ENCODE assay signal across 8 cellular contexts in the genomic region with DNA sequence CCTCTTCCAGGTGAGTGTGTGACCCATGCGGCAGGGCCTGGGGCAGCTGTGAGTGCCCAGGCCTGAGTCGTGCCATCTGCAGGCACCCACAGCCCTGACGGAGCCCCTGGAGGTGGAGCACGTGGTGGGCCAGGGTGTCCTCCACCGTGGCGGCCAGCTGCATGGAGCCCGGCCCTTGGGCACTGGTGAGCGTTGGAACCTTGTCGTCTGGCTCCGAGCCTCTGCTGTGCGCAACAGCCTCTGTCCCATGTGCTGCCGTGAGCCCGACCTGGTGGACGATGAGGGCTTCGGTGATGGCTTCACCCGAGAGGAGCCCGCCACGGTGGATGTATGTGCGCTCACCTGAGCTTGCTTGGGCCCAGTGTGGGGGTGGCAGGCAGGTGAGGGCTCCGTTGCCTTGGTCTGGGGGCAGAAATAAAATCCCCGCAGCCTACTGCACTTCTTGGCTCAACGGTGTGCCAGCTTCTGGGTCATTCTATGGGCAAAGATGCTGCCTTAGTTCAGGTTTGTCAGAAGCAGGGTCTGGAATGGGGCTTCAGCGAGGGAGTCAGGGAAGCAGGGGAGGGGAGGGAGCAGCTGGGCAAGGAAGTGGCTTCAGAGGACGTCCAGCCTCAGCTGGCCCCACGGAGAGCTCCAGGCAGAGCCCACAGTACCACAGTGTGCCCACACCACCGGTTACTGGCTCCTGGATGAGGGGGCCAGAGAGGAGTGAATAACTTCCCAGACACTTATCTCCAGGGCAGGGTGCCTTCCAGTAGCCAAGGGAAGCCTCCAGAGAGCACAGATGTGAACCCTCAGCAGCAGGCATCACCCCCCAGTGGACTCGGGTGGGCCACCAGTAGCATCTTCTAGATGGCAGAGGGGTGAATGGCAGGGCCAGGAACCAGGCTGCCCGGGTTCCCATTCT. TPM values are rescaled to one million over a fixed set of nuclear protein-coding genes. Genes with fewer than 3 reads are reported as not detected.
DNase-seq lines count a peak whose midpoint lies in the region; TF ChIP-seq lines count a peak whose summit lies in the region.

No MANE protein-coding gene starts in this region.

- no peaks in the 10 kb centered on the region for H3K9me3 Mint-ChIP-seq in Caco-2 (ENCODE audit: unreplicated experiment)
- H3K9me3 Mint-ChIP-seq in endothelial cell (ENCODE audit: unreplicated experiment) = no peaks in the 10 kb centered on the region

- H3F3A ChIP-seq in PC-9 (ENCODE audit: insufficient read depth, low read depth) = peaks cover 7% of the 10 kb centered on the region; the same call in 1 of the 2 replicates

- DNase-seq in Caco-2 (no peak), PC-9 (no peak), endothelial cell (ENCODE audit: low spot score) (no peak), NCI-H2227 treated with DMSO at 0.1 percent for 48 hours (lab: John Stamatoyannopoulos, UW) (no peak), NCI-H524 treated with DMSO at 0.1 percent for 48 hours (lab: John Stamatoyannopoulos, UW) (no peak), head of caudate nucleus (no peak), NCI-H2171 treated with DMSO at 0.1 percent for 48 hours (lab: John Stamatoyannopoulos, UW) (no peak)

- H4K20me1 ChIP-seq in PC-9 (ENCODE audit: insufficient read depth) = no peaks in the 10 kb centered on the region

- H3K36me3 Mint-ChIP-seq in Caco-2 (ENCODE audit: insufficient read depth, unreplicated experiment) = peaks cover 48% of the 10 kb centered on the region
- H3K36me3 Mint-ChIP-seq in endothelial cell (ENCODE audit: low read depth, unreplicated experiment) = peaks cover 2% of the 10 kb centered on the region

- no peaks in the 10 kb centered on the region for H3K9me2 ChIP-seq in PC-9 (ENCODE audit: insufficient read depth)

- CTCF ChIA-PET in Caco-2 (lab: Charles Lee) = interaction anchor here (1.0 kb wide), 1 partner anchor 13 kb away, joined by 3 read pairs; the partner anchor contains the start of gene ABCB9
- CTCF ChIA-PET in PC-9 (lab: Charles Lee) = no interaction called here

- H3K4me1 Mint-ChIP-seq in Caco-2 (ENCODE audit: low read depth, unreplicated experiment) (peaks cover 6% of the 10 kb centered on the region), endothelial cell (ENCODE audit: unreplicated experiment) (peaks cover 34% of the 10 kb centered on the region)

- POLR2A ChIA-PET in Caco-2 (lab: Charles Lee) (interaction anchor here (0.7 kb wide), 1 partner anchor 13 kb away, joined by 3 read pairs; the partner anchor contains the start of gene ABCB9), PC-9 (lab: Charles Lee; ENCODE audit: unreplicated experiment) (interaction anchor here (0.6 to 0.7 kb wide), 2 partner anchors 175 to 253 kb away, joined by 3 to 4 read pairs; no protein-coding TSS in a partner anchor)

- no peak for TF ChIP-seq CTCF in Caco-2 (IDR thresholded peaks at IDR 0.05; ENCODE audit: insufficient read depth in 1 of 2, low read depth in 1 of 2, low read length in 1 of 2, severe bottlenecking in 1 of 2, unreplicated experiment in 1 of 2)
- no peak for TF ChIP-seq CTCF in PC-9 (conservative IDR thresholded peaks at IDR 0.05)
- TF ChIP-seq CTCF in endothelial cell (IDR thresholded peaks at IDR 0.05; ENCODE audit: unreplicated experiment) = no peak
- no peak for TF ChIP-seq CTCF in neutrophil (IDR thresholded peaks at IDR 0.05)

- H3K9me3 ChIP-seq in Caco-2 (no peaks in the 10 kb centered on the region), PC-9 (ENCODE audit: insufficient read depth, low read depth) (no peaks in the 10 kb centered on the region), neutrophil (no peaks in the 10 kb centered on the region)

- H3K4me3 ChIP-seq in Caco-2 (ENCODE audit: low read depth, low read length) (peak overlapping the region; percentile 86), PC-9 (peak overlapping the region; percentile 69; the same call in 1 of the 2 replicates), neutrophil (ENCODE audit: low read depth in 1 of 2, low read length in 1 of 2) (peak overlapping the region; percentile 80 to 95)

- no peak overlapping the region for H3K27ac ChIP-seq in PC-9
- peak overlapping the region; percentile 88 for H3K27ac ChIP-seq in neutrophil

- H3K4me2 ChIP-seq in PC-9 = peak overlapping the region; percentile 77

- no peaks in the 10 kb centered on the region for H3K27me3 Mint-ChIP-seq in Caco-2 (ENCODE audit: insufficient read depth, unreplicated experiment)
- H3K27me3 Mint-ChIP-seq in endothelial cell (ENCODE audit: unreplicated experiment) = peaks cover 8% of the 10 kb centered on the region

- H3K79me2 ChIP-seq in PC-9 (ENCODE audit: low read depth) = peaks cover 36% of the 10 kb centered on the region

- H3K27me3 ChIP-seq in Caco-2 (replicated peaks; ENCODE audit: control insufficient read depth, insufficient read depth, low read length) (no peaks in the 10 kb centered on the region), PC-9 (ENCODE audit: insufficient read depth, low read depth) (no peaks in the 10 kb centered on the region), neutrophil (no peaks in the 10 kb centered on the region)

- no peak overlapping the region for H2AFZ ChIP-seq in PC-9

- H3K36me3 ChIP-seq in Caco-2 (ENCODE audit: control insufficient read depth, insufficient read depth, low read length) = no peaks in the 10 kb centered on the region
- H3K36me3 ChIP-seq in PC-9 (ENCODE audit: low read depth) = no peaks in the 10 kb centered on the region
- peaks cover 38% of the 10 kb centered on the region for H3K36me3 ChIP-seq in neutrophil

- H3K4me3 Mint-ChIP-seq in Caco-2 (ENCODE audit: unreplicated experiment) (peak overlapping the region; percentile 89), endothelial cell (ENCODE audit: unreplicated experiment) (peak overlapping the region; percentile 74)

- H3K4me1 ChIP-seq in Caco-2 (peaks cover 12% of the 10 kb centered on the region; the same call in 1 of the 2 replicates), PC-9 (replicated peaks; ENCODE audit: insufficient read depth) (peaks cover 16% of the 10 kb centered on the region; the same call in 1 of the 2 replicates), neutrophil (ENCODE audit: control insufficient read depth in 1 of 2, insufficient read depth in 1 of 2, low read depth in 1 of 2, low read length in 1 of 2) (peaks cover 54 to 66% of the 10 kb centered on the region in 2 experiments)

- intact Hi-C loops in Caco-2 (cut with micrococcal nuclease; ENCODE audit: unreplicated experiment) = no loop called here
- intact Hi-C loops in PC-9 (cut with micrococcal nuclease; ENCODE audit: unreplicated experiment) = loop anchor here (10.0 kb wide), 1 partner anchor 626 kb away; the partner anchor contains the start of gene DDX55
- intact Hi-C loops in head of caudate nucleus (cut with DNase I) = no loop called here

- BruUV-seq in Caco-2 (replicated peaks; lab: Mats Ljungman, UMichigan) = no TSS peak
- BruUV-seq in PC-9 (replicated peaks; lab: Mats Ljungman, UMichigan) = no TSS peak

- H3K27ac Mint-ChIP-seq in Caco-2 (ENCODE audit: unreplicated experiment) (peak overlapping the region; percentile 86), endothelial cell (ENCODE audit: unreplicated experiment) (peak overlapping the region; percentile 24)

RNA-seq across cellular contexts. Expression of gene ARL6IP4, which starts 1.2 kb away (rescaled TPM):
- total RNA-seq in Caco-2 (2022) (99.6 and 103 TPM in 2 replicates), PC-9 (2021) (162 and 191 TPM in 2 replicates), endothelial cell (ENCODE audit: unreplicated experiment) (151 TPM)

RNA-seq across cellular contexts. Expression of gene OGFOD2, which starts 4.2 kb away (rescaled TPM):
- total RNA-seq in Caco-2 (2022) (21.6 and 22.7 TPM in 2 replicates), PC-9 (2021) (33.5 and 36.1 TPM in 2 replicates), endothelial cell (ENCODE audit: unreplicated experiment) (10.4 TPM)

RNA-seq across cellular contexts. Expression of gene ABCB9, which starts 13.0 kb away (rescaled TPM):
- total RNA-seq in Caco-2 (2022) = 6.7 and 8.1 TPM in 2 replicates
- total RNA-seq in PC-9 (2021) = 11.4 and 13.0 TPM in 2 replicates
- total RNA-seq in endothelial cell (ENCODE audit: unreplicated experiment) = 10.9 TPM
